In genomic region chr15:60396100-60396499, GRCh38 we compare ENCODE assay signal across 9 cellular contexts. TPM values are rescaled to one million over a fixed set of nuclear protein-coding genes. Genes with fewer than 3 reads are reported as not detected.
DNase-seq lines count a peak whose midpoint lies in the region; ATAC-seq and TF ChIP-seq lines count a peak whose summit lies in the region.
"Had no signal": no experiment of that assay in that cellular context is flagged by ENCODE, and none has a peak within 500 bp of the region (broad histone marks: within the 10 kb centered on the region; RNA-seq: fewer than 3 reads in every experiment).

No MANE protein-coding gene starts in this region.

- H3K4me3 Mint-ChIP-seq in activated T-helper 17 cell treated with anti-CD3 and anti-CD28 coated beads, Interleukin-2, amount 50 U/mL, for 72 hours: peak overlapping the region; percentile 79
- peak overlapping the region; percentile 82 to 92 for H3K4me3 Mint-ChIP-seq in stimulated activated naive B cell treated with anti-CD40 and anti-IgM and Interleukin-4, amounts not matched to agents 10 μg/mL and 1 μg/mL and 100 μg/mL, for 72 hours

- peak overlapping the region; percentile 95 for H3K4me2 ChIP-seq in SK-N-SH

- peaks cover 81% of the 10 kb centered on the region for H3K79me2 ChIP-seq in SK-N-SH (ENCODE audit: insufficient read depth)

- H3K9ac ChIP-seq in SK-N-SH: peak overlapping the region; percentile 99
- H3K9ac ChIP-seq in iPS-18a (ENCODE audit: low read length): no peak overlapping the region

- DNase-seq in SK-N-SH (no peak), T-helper 9 cell (no peak), AG08396 (ENCODE audit: low spot score) (no peak), COLO829 (ENCODE audit: low spot score) (no peak)
- DNase-seq in stimulated activated naive B cell treated with anti-CD40 and anti-IgM and Interleukin-4, amounts not matched to agents 10 μg/mL and 1 μg/mL and 100 μg/mL, for 72 hours: no peak

- H3K4me1 ChIP-seq in SK-N-SH (ENCODE audit: control insufficient read depth in 1 of 2, insufficient read depth in 2 of 2, low read depth in 1 of 2, low read length in 1 of 2): peaks cover 11 to 56% of the 10 kb centered on the region in 2 experiments
- H3K4me1 ChIP-seq in iPS-18a (ENCODE audit: control insufficient read depth, low read depth, low read length): peaks cover 31% of the 10 kb centered on the region

- no peaks in the 10 kb centered on the region for H3K9me2 ChIP-seq in SK-N-SH

- H3K27ac Mint-ChIP-seq in activated T-helper 17 cell treated with anti-CD3 and anti-CD28 coated beads, Interleukin-2, amount 50 U/mL, for 72 hours: peak overlapping the region; percentile 66
- no peak overlapping the region for H3K27ac Mint-ChIP-seq in stimulated activated naive B cell treated with anti-CD40 and anti-IgM and Interleukin-4, amounts not matched to agents 10 μg/mL and 1 μg/mL and 100 μg/mL, for 72 hours

- no peak for ATAC-seq in SK-N-SH treated with all-trans-retinoic acid at 6 μM for 48 hours
- no peak for ATAC-seq in activated T-helper 17 cell treated with anti-CD3 and anti-CD28 coated beads, Interleukin-2, amount 50 U/mL, for 72 hours (replicated peaks)
- no peak for ATAC-seq in stimulated activated naive B cell treated with anti-CD40 and anti-IgM and Interleukin-4, amounts not matched to agents 10 μg/mL and 1 μg/mL and 100 μg/mL, for 72 hours (replicated peaks)

- no peaks in the 10 kb centered on the region for H3K9me3 Mint-ChIP-seq in activated T-helper 17 cell treated with anti-CD3 and anti-CD28 coated beads, Interleukin-2, amount 50 U/mL, for 72 hours
- H3K9me3 Mint-ChIP-seq in stimulated activated naive B cell treated with anti-CD40 and anti-IgM and Interleukin-4, amounts not matched to agents 10 μg/mL and 1 μg/mL and 100 μg/mL, for 72 hours: no peaks in the 10 kb centered on the region

- H3K27me3 Mint-ChIP-seq in activated T-helper 17 cell treated with anti-CD3 and anti-CD28 coated beads, Interleukin-2, amount 50 U/mL, for 72 hours: no peaks in the 10 kb centered on the region
- H3K27me3 Mint-ChIP-seq in stimulated activated naive B cell treated with anti-CD40 and anti-IgM and Interleukin-4, amounts not matched to agents 10 μg/mL and 1 μg/mL and 100 μg/mL, for 72 hours: no peaks in the 10 kb centered on the region

- TF ChIP-seq RAD21 in SK-N-SH (IDR thresholded peaks at IDR 0.05; ENCODE audit: low read length): no peak

- H2AFZ ChIP-seq in SK-N-SH (ENCODE audit: low read depth): no peak overlapping the region

- CTCF ChIA-PET in SK-N-SH (lab: Yijun Ruan, JAX): no interaction called here

- 15% methylated on average over 12 of the region's 12 CpGs for WGBS in SK-N-SH (ENCODE audit: low lambda C conversion rate)

- H3K9me3 ChIP-seq in SK-N-SH (no peaks in the 10 kb centered on the region), iPS-18a (ENCODE audit: control insufficient read depth, low read depth, low read length) (no peaks in the 10 kb centered on the region)

- peaks cover 40% of the 10 kb centered on the region for H3K4me1 Mint-ChIP-seq in activated T-helper 17 cell treated with anti-CD3 and anti-CD28 coated beads, Interleukin-2, amount 50 U/mL, for 72 hours
- H3K4me1 Mint-ChIP-seq in stimulated activated naive B cell treated with anti-CD40 and anti-IgM and Interleukin-4, amounts not matched to agents 10 μg/mL and 1 μg/mL and 100 μg/mL, for 72 hours: peaks cover 26 to 56% of the 10 kb centered on the region in 2 donors

- no peak for TF ChIP-seq CTCF in SK-N-SH (IDR thresholded peaks at IDR 0.05)

- H3K36me3 Mint-ChIP-seq in activated T-helper 17 cell treated with anti-CD3 and anti-CD28 coated beads, Interleukin-2, amount 50 U/mL, for 72 hours (ENCODE audit: low read depth): peaks cover 52% of the 10 kb centered on the region
- H3K36me3 Mint-ChIP-seq in stimulated activated naive B cell treated with anti-CD40 and anti-IgM and Interleukin-4, amounts not matched to agents 10 μg/mL and 1 μg/mL and 100 μg/mL, for 72 hours: peaks cover 31 to 40% of the 10 kb centered on the region in 2 donors

- H3K36me3 ChIP-seq in SK-N-SH (replicated peaks in 1 of 2; ENCODE audit: control insufficient read depth in 1 of 2, insufficient read depth in 2 of 2, low read length in 1 of 2) (peaks cover 14 to 48% of the 10 kb centered on the region in 2 experiments), iPS-18a (ENCODE audit: control insufficient read depth, low read depth, low read length) (no peaks in the 10 kb centered on the region)

- POLR2A ChIA-PET in SK-N-SH (lab: Yijun Ruan, JAX): no interaction called here

- H3K27ac ChIP-seq in SK-N-SH (ENCODE audit: low read depth in 2 of 2, low read length in 1 of 2) (peak overlapping the region; percentile 76 to 99; a peak in 3 of 4 replicates), iPS-18a (ENCODE audit: low read length) (no peak overlapping the region)
- H3K27ac ChIP-seq: 22Rv1 had no signal

- H3F3A ChIP-seq in SK-N-SH (replicated peaks; ENCODE audit: insufficient read depth): peaks cover 70% of the 10 kb centered on the region

- peaks cover 59% of the 10 kb centered on the region for H4K20me1 ChIP-seq in SK-N-SH (ENCODE audit: insufficient read depth)

- H3K4me3 ChIP-seq in SK-N-SH (ENCODE audit: low read depth in 2 of 2, low read length in 1 of 2) (peak overlapping the region; percentile 62 to 95; a peak in 3 of 4 replicates), iPS-18a (ENCODE audit: low read length) (peak overlapping the region; percentile 70)

- H3K27me3 ChIP-seq in SK-N-SH (ENCODE audit: insufficient read depth) (no peaks in the 10 kb centered on the region), iPS-18a (ENCODE audit: control insufficient read depth, insufficient read depth, low read length) (peaks cover 40% of the 10 kb centered on the region)

- TF ChIP-seq EP300 in SK-N-SH (IDR thresholded peaks at IDR 0.05; ENCODE audit: borderline replicate concordance in 1 of 2, low read depth in 1 of 2, low read length in 1 of 2): no peak

TF ChIP-seq in SK-N-SH, 30 proteins besides CTCF, POLR2A, EP300 and RAD21:
- TF ChIP-seq POLR2AphosphoS5 (IDR thresholded peaks at IDR 0.05; ENCODE audit: low read depth, low read length): no peak
- no peak for TF ChIP-seq SIN3A (IDR thresholded peaks at IDR 0.05; ENCODE audit: borderline replicate concordance, low read depth, low read length)
- TF ChIP-seq TAF1 (IDR thresholded peaks at IDR 0.05; ENCODE audit: borderline replicate concordance, low read depth, low read length): 0 out of 2 replicates have a peak, but pooled peaks have one; percentile 9
- no peak for TF ChIP-seq TEAD4 (IDR thresholded peaks at IDR 0.05; ENCODE audit: borderline replicate concordance, insufficient read depth)
- TF ChIP-seq MXI1 (IDR thresholded peaks at IDR 0.05; ENCODE audit: low read depth, low read length): no peak
- TF ChIP-seq ELF1 (IDR thresholded peaks at IDR 0.05): no peak
- TF ChIP-seq JUND (IDR thresholded peaks at IDR 0.05): no peak
- no peak for TF ChIP-seq USF2 (IDR thresholded peaks at IDR 0.05; ENCODE audit: borderline replicate concordance, low read depth, low read length)

TF ChIP-seq in SK-N-SH treated with all-trans-retinoic acid at 6 μM for 48 hours, 23 proteins besides CTCF, POLR2A, EP300 and RAD21:
- TF ChIP-seq ZNF565 (CRISPR knock-in tag; conservative IDR thresholded peaks at IDR 0.05; ENCODE audit: low read depth) (no peak), ZNF8 (CRISPR knock-in tag; IDR thresholded peaks at IDR 0.05) (no peak), TOX (CRISPR knock-in tag; IDR thresholded peaks at IDR 0.05; ENCODE audit: borderline replicate concordance) (no peak), CSRNP3 (CRISPR knock-in tag; IDR thresholded peaks at IDR 0.05) (no peak), PATZ1 (CRISPR knock-in tag; IDR thresholded peaks at IDR 0.05; ENCODE audit: borderline replicate concordance) (no peak), ARNTL (CRISPR knock-in tag; IDR thresholded peaks at IDR 0.05; ENCODE audit: borderline replicate concordance, low read depth) (no peak)
TF ChIP-seq in SK-N-SH treated with all-trans-retinoic acid at 6 μM for 48 hours: peak in this region for 0.

RNA-seq across cellular contexts. Expression of gene ANXA2, which starts 1.7 kb away (rescaled TPM):
- 4,669 and 5,711 TPM in 2 replicates for polyA plus RNA-seq in SK-N-SH (2012; rRNA removed)
- polyA plus RNA-seq in SK-N-SH (2012; cell fraction: cytosol; rRNA removed): 5,477 and 5,705 TPM in 2 replicates
- polyA plus RNA-seq in SK-N-SH (2012; cell fraction: nucleus; rRNA removed): 2,958 and 4,347 TPM in 2 replicates
- 100 to 1,000 TPM; 120 to 420 TPM for total RNA-seq in activated T-helper 17 cell treated with anti-CD3 and anti-CD28 coated beads, Interleukin-2, amount 50 U/mL, for 72 hours
